Comparison of ENCODE assay signal across 21 cellular contexts in genomic region chr10:132383751-132384181, GRCh38. TPM values are rescaled to one million over a fixed set of nuclear protein-coding genes. Genes with fewer than 3 reads are reported as not detected.
DNase-seq lines count a peak whose midpoint lies in the region; ATAC-seq and TF ChIP-seq lines count a peak whose summit lies in the region.
"Had no signal": no experiment of that assay in that cellular context is flagged by ENCODE, and none has a peak within 500 bp of the region (broad histone marks: within the 10 kb centered on the region; RNA-seq: fewer than 3 reads in every experiment).

No MANE protein-coding gene starts in this region.

- H3K36me3 ChIP-seq in OCI-LY3 (replicated peaks; ENCODE audit: low read depth, low read length) (no peaks in the 10 kb centered on the region), lower lobe of right lung (no peaks in the 10 kb centered on the region)
- H3K36me3 ChIP-seq: BE2C, cardiac muscle cell, gastrocnemius medialis, ovary had no signal

- H3K27ac ChIP-seq in OCI-LY3 (ENCODE audit: low read length) = no peak overlapping the region
- no peak overlapping the region for H3K27ac ChIP-seq in lower lobe of right lung
- H3K27ac ChIP-seq: cardiac muscle cell, epithelial cell of prostate, gastrocnemius medialis, ovary, VCaP had no signal

- no peaks in the 10 kb centered on the region for H3K79me2 ChIP-seq in OCI-LY3 (ENCODE audit: low read length)

- intact Hi-C loops in lower lobe of right lung (cut with DNase I) = no loop called here
- intact Hi-C loops in sciatic nerve (cut with DNase I) = loop anchor here (10.0 kb wide), 1 partner anchor 261 kb away; no protein-coding TSS in a partner anchor

- H2AFZ ChIP-seq in OCI-LY3 (ENCODE audit: low read depth, low read length) = no peak overlapping the region

- no peaks in the 10 kb centered on the region for H4K20me1 ChIP-seq in OCI-LY3 (ENCODE audit: insufficient read depth, low read length)

- no peaks in the 10 kb centered on the region for H3K9me3 ChIP-seq in OCI-LY3 (ENCODE audit: insufficient read depth, low read length)
- no peaks in the 10 kb centered on the region for H3K9me3 ChIP-seq in lower lobe of right lung
- H3K9me3 ChIP-seq: BE2C, gastrocnemius medialis, ovary had no signal

- H3K4me1 ChIP-seq in OCI-LY3 (ENCODE audit: low read length) (peaks cover 11% of the 10 kb centered on the region), lower lobe of right lung (peaks cover 6% of the 10 kb centered on the region)
- H3K4me1 ChIP-seq: BE2C had no signal

- ATAC-seq in lower lobe of right lung (no peak), sciatic nerve (no peak)
- ATAC-seq: gastrocnemius medialis; left lobe of liver; stimulated activated naive CD8-positive, alpha-beta T cell treated with anti-CD3 and anti-CD28 coated beads, Interleukin-15, Interleukin-2, amounts not matched to agents 100 U/mL and 50 U/mL, for 24 hours; T-helper 17 cell had no signal

- TF ChIP-seq CTCF in OCI-LY3 (IDR thresholded peaks at IDR 0.05; ENCODE audit: low read depth, low read length) (no peak), lower lobe of right lung (IDR thresholded peaks at IDR 0.05) (no peak)

- peak; percentile 23 for DNase-seq in activated CD4-positive, CD25-positive, alpha-beta regulatory T cell treated with anti-CD3 and anti-CD28 coated beads, Interleukin-2, amount 50 U/mL, for 72 hours
- no peak for DNase-seq in activated CD4-positive, CD25-positive, alpha-beta regulatory T cell (lab: John Stamatoyannopoulos, UW)
- peak; percentile 35 for DNase-seq in lower lobe of right lung
- DNase-seq in sciatic nerve (ENCODE audit: low spot score) = peak; percentile 56
- DNase-seq in foreskin melanocyte = no peak
- DNase-seq in DMS114 treated with DMSO at 0.1 percent for 48 hours (lab: John Stamatoyannopoulos, UW; ENCODE audit: unreplicated experiment) = no peak
- DNase-seq in NAMALWA (ENCODE audit: low spot score) = no peak
- DNase-seq: activated CD4-positive, alpha-beta memory T cell treated with anti-CD3 and anti-CD28 coated beads for 36 hours; BE2C; Calu3; NCI-H526 treated with DMSO at 0.1 percent for 48 hours; OCI-M1; stimulated activated naive CD8-positive, alpha-beta T cell treated with anti-CD3 and anti-CD28 coated beads, Interleukin-15, Interleukin-2, amounts not matched to agents 100 U/mL and 50 U/mL, for 24 hours; T-helper 17 cell had no signal

- no peak overlapping the region for H3K4me3 ChIP-seq in OCI-LY3 (ENCODE audit: low read length)
- H3K4me3 ChIP-seq in lower lobe of right lung = no peak overlapping the region
- H3K4me3 ChIP-seq: cardiac muscle cell, gastrocnemius medialis, ovary had no signal

- H3K4me2 ChIP-seq in OCI-LY3 (ENCODE audit: low read length) = peak overlapping the region; percentile 30; the same call in 1 of the 2 replicates

- no peak overlapping the region for H3K9ac ChIP-seq in OCI-LY3 (ENCODE audit: low read length)

- H3K27me3 ChIP-seq in OCI-LY3 (ENCODE audit: low read depth, low read length) (no peaks in the 10 kb centered on the region), lower lobe of right lung (ENCODE audit: low read depth) (no peaks in the 10 kb centered on the region)
- H3K27me3 ChIP-seq: BE2C, cardiac muscle cell, gastrocnemius medialis, ovary had no signal

RNA-seq across cellular contexts. Expression of gene PWWP2B, which starts 13.2 kb away (rescaled TPM):
- total RNA-seq in lower lobe of right lung (25.2 TPM), sciatic nerve (13.3 TPM)

RNA-seq across cellular contexts. Expression of gene LRRC27, which starts 51.8 kb away (rescaled TPM):
- total RNA-seq in lower lobe of right lung = 15.5 TPM
- total RNA-seq in sciatic nerve = 12.4 TPM

Comparison
In these comparisons a context has a peak if more than half of its experiments do, and no peak if none do; other contexts are left out.
1. DNase-seq: peak in activated CD4-positive, CD25-positive, alpha-beta regulatory T cell treated with anti-CD3 and anti-CD28 coated beads, Interleukin-2, amount 50 U/mL, for 72 hours (single experiment), lower lobe of right lung (single experiment) and sciatic nerve (single experiment); none in activated CD4-positive, CD25-positive, alpha-beta regulatory T cell (0 of 4), foreskin melanocyte (single experiment), DMS114 treated with DMSO at 0.1 percent for 48 hours (single experiment) and NAMALWA (single experiment).